In genomic region chr2:4715065-4715464, GRCh38 we compare ENCODE assay signal across 1 cellular context.
TF ChIP-seq lines count a peak whose summit lies in the region.

No MANE protein-coding gene starts in this region.

TF ChIP-seq in H1, 55 proteins besides CTCF, POLR2A, EP300 and RAD21:
- TF ChIP-seq CHD7 (IDR thresholded peaks at IDR 0.05; ENCODE audit: insufficient replicate concordance, low read length) (no peak), NANOG (IDR thresholded peaks at IDR 0.05; ENCODE audit: insufficient read depth, low read depth, low read length, poor library complexity, severe bottlenecking) (no peak), TBP (IDR thresholded peaks at IDR 0.05; ENCODE audit: low read depth, low read length) (no peak), KDM4A (IDR thresholded peaks at IDR 0.05; ENCODE audit: low read depth, low read length, severe bottlenecking) (no peak)
